Comparison of ENCODE assay signal across 8 cellular contexts in the genomic region with DNA sequence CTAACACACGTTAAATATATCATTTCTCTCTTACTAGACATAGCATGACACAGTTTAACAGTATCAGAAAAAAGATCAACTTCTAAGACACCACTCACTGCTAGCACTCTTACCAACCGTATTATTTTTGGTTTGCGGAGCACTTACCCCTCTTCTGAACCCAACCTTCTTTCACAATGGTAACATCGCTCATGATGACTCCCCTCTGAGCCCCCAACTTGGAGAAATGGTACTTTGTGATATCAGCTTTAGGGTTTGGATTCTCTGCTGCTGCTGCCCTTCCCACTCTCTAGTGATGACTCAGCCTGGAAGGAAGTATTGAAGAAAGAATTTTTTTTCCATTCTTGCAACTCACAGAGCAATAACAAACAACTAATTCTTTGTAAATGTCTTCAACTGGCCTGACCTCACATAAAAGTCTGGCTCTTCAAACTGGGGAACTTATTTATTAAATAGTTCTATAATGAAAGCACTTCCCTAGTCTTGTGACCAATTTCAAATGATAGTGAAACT. TPM values are rescaled to one million over a fixed set of nuclear protein-coding genes. Genes with fewer than 3 reads are reported as not detected.
DNase-seq lines count a peak whose midpoint lies in the region; ATAC-seq, FAIRE-seq and TF ChIP-seq lines count a peak whose summit lies in the region.

No MANE protein-coding gene starts in this region.

- no peak for TF ChIP-seq CTCF in astrocyte (IDR thresholded peaks at IDR 0.05; ENCODE audit: insufficient read depth, low read depth, low read length)

- peak overlapping the region; percentile 58 for H3K27ac ChIP-seq in astrocyte (ENCODE audit: low read depth, low read length)

- FAIRE-seq in astrocyte (lab: Jason Lieb, UNC): peak; percentile 55

- H3K9ac ChIP-seq in astrocyte (ENCODE audit: low read length): peak overlapping the region; percentile 62

- H3K79me2 ChIP-seq in astrocyte (ENCODE audit: insufficient read depth, low read length): peaks cover 86% of the 10 kb centered on the region

- DNase-seq in stimulated activated CD4-positive, alpha-beta T cell treated with anti-CD3 and anti-CD28 coated beads, Interleukin-2, amount 100 ng/mL, for 4 hours (ENCODE audit: low read depth): peak; percentile 9
- DNase-seq in stimulated activated CD4-positive, alpha-beta T cell treated with anti-CD3 and anti-CD28 coated beads, Interleukin-1b, Interleukin-23, amount 100 ng/mL, for 48 hours: no peak
- DNase-seq in astrocyte (ENCODE audit: low read depth): peak; percentile 81
- peak; percentile 47 for DNase-seq in kidney glomerular epithelial cell (lab: John Stamatoyannopoulos, UW)
- DNase-seq in NAMALWA (ENCODE audit: low spot score): no peak

- peak overlapping the region; percentile 51 for H3K4me3 ChIP-seq in astrocyte (ENCODE audit: insufficient read depth, low read depth, low read length)

- no peaks in the 10 kb centered on the region for H3K36me3 Mint-ChIP-seq in astrocyte (ENCODE audit: low read depth, unreplicated experiment)

- no peaks in the 10 kb centered on the region for H3K27me3 ChIP-seq in astrocyte (ENCODE audit: insufficient read depth, low read length)

- H3K9me3 ChIP-seq in astrocyte (ENCODE audit: insufficient read depth, low read depth, low read length): no peaks in the 10 kb centered on the region

- no peaks in the 10 kb centered on the region for H3K36me3 ChIP-seq in astrocyte (ENCODE audit: insufficient read depth, low read length)

- peak overlapping the region; percentile 83 for H3K4me2 ChIP-seq in astrocyte (ENCODE audit: low read length)

- peaks cover 29% of the 10 kb centered on the region for H4K20me1 ChIP-seq in astrocyte (ENCODE audit: insufficient read depth, low read length)

- ATAC-seq in GM19467 (IDR thresholded peaks at IDR 0.05; ENCODE audit: unreplicated experiment): no peak
- ATAC-seq in HG02623 (IDR thresholded peaks at IDR 0.05; ENCODE audit: unreplicated experiment): no peak
- ATAC-seq in GM18867 (IDR thresholded peaks at IDR 0.05; ENCODE audit: unreplicated experiment): no peak

- H3K27ac Mint-ChIP-seq in astrocyte (ENCODE audit: unreplicated experiment): peak overlapping the region; percentile 64

- peak overlapping the region; percentile 68 for H3K4me3 Mint-ChIP-seq in astrocyte (ENCODE audit: unreplicated experiment)

- no peak overlapping the region for H2AFZ ChIP-seq in astrocyte (ENCODE audit: low read depth, low read length)

- peaks cover 11% of the 10 kb centered on the region for H3K4me1 ChIP-seq in astrocyte (ENCODE audit: insufficient read depth, low read length)

- H3K4me1 Mint-ChIP-seq in astrocyte (ENCODE audit: low read depth, unreplicated experiment): peaks cover 17% of the 10 kb centered on the region

- no peaks in the 10 kb centered on the region for H3K27me3 Mint-ChIP-seq in astrocyte (ENCODE audit: low read depth, unreplicated experiment)

- H3K9me3 Mint-ChIP-seq in astrocyte (ENCODE audit: unreplicated experiment): no peaks in the 10 kb centered on the region

RNA-seq across cellular contexts. Expression of a gene that starts 7.0 kb away (rescaled TPM):
- total RNA-seq in astrocyte: 62.2 and 64.5 TPM in 2 replicates

Comparison
In these comparisons a context has a peak if more than half of its experiments do, and no peak if none do; other contexts are left out.
1. DNase-seq: peak in stimulated activated CD4-positive, alpha-beta T cell treated with anti-CD3 and anti-CD28 coated beads, Interleukin-2, amount 100 ng/mL, for 4 hours (single experiment), astrocyte (single experiment) and kidney glomerular epithelial cell (single experiment); none in stimulated activated CD4-positive, alpha-beta T cell treated with anti-CD3 and anti-CD28 coated beads, Interleukin-1b, Interleukin-23, amount 100 ng/mL, for 48 hours (single experiment) and NAMALWA (single experiment).